In genomic region chr6:106253194-106253593, GRCh38 we compare ENCODE assay signal across 2 cellular contexts.
TF ChIP-seq lines count a peak whose summit lies in the region.

No MANE protein-coding gene starts in this region.

TF ChIP-seq in A549, 52 proteins besides CTCF, POLR2A, EP300 and RAD21:
- TF ChIP-seq REST (IDR thresholded peaks at IDR 0.05) = no peak
- no peak for TF ChIP-seq JUNB (IDR thresholded peaks at IDR 0.05)
- no peak for TF ChIP-seq PHF8 (IDR thresholded peaks at IDR 0.05; ENCODE audit: borderline replicate concordance, low read depth)
- TF ChIP-seq E2F6 (IDR thresholded peaks at IDR 0.05; ENCODE audit: borderline replicate concordance, low read depth) = no peak
- no peak for TF ChIP-seq FOSB (CRISPR knock-in tag; IDR thresholded peaks at IDR 0.05)
- TF ChIP-seq GATA3 (IDR thresholded peaks at IDR 0.05; ENCODE audit: borderline replicate concordance) = no peak
- no peak for TF ChIP-seq KDM5A (IDR thresholded peaks at IDR 0.05)
- TF ChIP-seq FOSL2 (IDR thresholded peaks at IDR 0.05) = no peak
- no peak for TF ChIP-seq FOSL2 (CRISPR knock-in tag; IDR thresholded peaks at IDR 0.05)
- no peak for TF ChIP-seq EHMT2 (IDR thresholded peaks at IDR 0.05; ENCODE audit: low read depth)
- no peak for TF ChIP-seq CHD4 (IDR thresholded peaks at IDR 0.05; ENCODE audit: borderline replicate concordance)
- TF ChIP-seq MAFK (IDR thresholded peaks at IDR 0.05; ENCODE audit: partially characterized antibody) = no peak
- TF ChIP-seq USF2 (IDR thresholded peaks at IDR 0.05) = no peak
- TF ChIP-seq MYC (IDR thresholded peaks at IDR 0.05; ENCODE audit: borderline replicate concordance, low read length) = no peak
- no peak for TF ChIP-seq POLR2AphosphoS2 (conservative IDR thresholded peaks at IDR 0.05; ENCODE audit: low read length)
- no peak for TF ChIP-seq HES2 (IDR thresholded peaks at IDR 0.05)
- TF ChIP-seq CBX2 (IDR thresholded peaks at IDR 0.05; ENCODE audit: borderline replicate concordance, low read depth) = no peak
- no peak for TF ChIP-seq MAX (IDR thresholded peaks at IDR 0.05)

TF ChIP-seq in HCT116, 20 proteins besides CTCF, POLR2A, EP300 and RAD21 (continued from another document):
- no peak for TF ChIP-seq REST (IDR thresholded peaks at IDR 0.05; ENCODE audit: low read depth)
